ENCODE assay signal across 8 cellular contexts in the genomic region with DNA sequence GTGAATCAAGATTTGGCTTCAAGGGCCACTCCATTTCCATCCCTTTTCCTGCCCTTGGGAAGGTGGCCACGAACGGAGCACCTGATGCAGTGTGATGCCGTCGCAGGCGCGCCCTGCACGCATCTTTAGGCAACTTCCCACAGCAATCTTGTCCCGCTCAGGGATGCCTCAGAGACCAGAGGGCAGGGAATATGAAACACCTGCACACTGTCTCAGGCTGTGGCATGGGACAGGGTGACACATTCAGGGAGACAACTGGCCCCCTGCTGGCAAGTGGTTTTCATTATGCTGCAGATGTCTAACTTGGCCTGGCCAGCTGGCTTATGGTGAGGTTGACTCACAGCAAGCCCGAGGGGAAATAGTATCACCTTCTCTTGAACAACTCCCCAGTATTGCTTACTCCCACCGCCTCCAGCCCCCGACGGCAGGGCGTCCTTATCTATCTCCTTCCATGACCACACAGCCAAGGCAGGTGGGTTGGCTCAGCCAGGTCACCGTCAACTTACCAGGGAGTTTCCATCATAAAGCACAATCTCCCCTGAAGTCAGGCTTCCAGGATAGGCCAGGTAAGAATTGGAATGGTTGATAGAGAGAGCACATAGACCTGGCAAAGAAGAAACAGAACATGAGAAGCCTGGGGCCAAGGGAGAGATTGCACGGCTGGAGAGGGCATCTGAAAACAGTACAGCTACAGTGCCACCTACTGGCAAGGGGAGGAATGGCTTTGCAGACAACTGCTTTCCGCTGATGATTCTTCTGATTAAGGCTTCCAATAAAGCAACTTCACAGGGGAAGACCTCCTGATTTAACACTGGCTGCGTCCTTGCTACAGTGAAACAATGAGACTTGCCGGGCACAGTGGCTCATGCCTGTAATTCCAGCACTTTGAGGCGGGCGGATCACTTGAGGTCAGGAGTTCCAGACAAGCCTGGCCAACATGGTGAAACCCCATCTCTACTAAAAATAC. TPM values are rescaled to one million over a fixed set of nuclear protein-coding genes. Genes with fewer than 3 reads are reported as not detected.
DNase-seq lines count a peak whose midpoint lies in the region; ATAC-seq and TF ChIP-seq lines count a peak whose summit lies in the region.

No MANE protein-coding gene starts in this region.

- no peaks in the 10 kb centered on the region for H3K9me2 ChIP-seq in GM23248 (ENCODE audit: insufficient read depth)

- CTCF ChIA-PET in T-cell (lab: Charles Lee), result interaction anchor here (0.5 to 3.8 kb wide), 13 partner anchors 20 to 327 kb away, joined by 3 to 22 read pairs (median 5); a partner anchor contains a TSS

- H3K4me3 Mint-ChIP-seq in T-cell, result peak overlapping the region; percentile 22 to 65 (median 34)

- peaks cover 23% of the 10 kb centered on the region; the same call in 1 of the 2 replicates for H3F3A ChIP-seq in GM23248 (ENCODE audit: insufficient read depth)

- H4K20me1 ChIP-seq in GM23248 (ENCODE audit: insufficient read depth), result no peaks in the 10 kb centered on the region

- H3K36me3 ChIP-seq in GM23248 (ENCODE audit: low read depth) (peaks cover 41% of the 10 kb centered on the region), adipocyte (ENCODE audit: control insufficient read depth, insufficient read depth, low read length, severe bottlenecking) (peaks cover 84% of the 10 kb centered on the region), left ventricle myocardium inferior (peaks cover 73% of the 10 kb centered on the region), sigmoid colon (peaks cover 14 to 68% (median 48%) of the 10 kb centered on the region in 4 donors)

- peak; percentile 79 for DNase-seq in COLO829 (ENCODE audit: low spot score)
- DNase-seq in GM23248, result peak; percentile 92
- peak; percentile 75 for DNase-seq in NCI-H146 treated with DMSO at 0.1 percent for 48 hours (lab: John Stamatoyannopoulos, UW; ENCODE audit: unreplicated experiment)
- DNase-seq in T-cell, result peak; percentile 56 to 87 (median 80)
- peak; percentile 91 for DNase-seq in adipocyte (ENCODE audit: low read depth)
- peak; percentile 66 for DNase-seq in left ventricle myocardium inferior
- peak; percentile 84 for DNase-seq in sigmoid colon

- H3K27me3 ChIP-seq in GM23248 (replicated peaks; ENCODE audit: insufficient read depth) (no peaks in the 10 kb centered on the region), adipocyte (replicated peaks; ENCODE audit: control insufficient read depth, insufficient read depth, low read length) (no peaks in the 10 kb centered on the region), left ventricle myocardium inferior (ENCODE audit: low read depth) (no peaks in the 10 kb centered on the region), sigmoid colon (no peaks in the 10 kb centered on the region)

- peak overlapping the region; percentile 80 for H3K27ac ChIP-seq in GM23248
- H3K27ac ChIP-seq in left ventricle myocardium inferior (replicated peaks), result peak overlapping the region; percentile 82
- no peak overlapping the region for H3K27ac ChIP-seq in sigmoid colon

- H3K9me3 ChIP-seq in GM23248 (ENCODE audit: low read depth) (no peaks in the 10 kb centered on the region), adipocyte (ENCODE audit: control insufficient read depth, low read length) (no peaks in the 10 kb centered on the region), left ventricle myocardium inferior (replicated peaks) (no peaks in the 10 kb centered on the region), sigmoid colon (no peaks in the 10 kb centered on the region)

- ATAC-seq in T-cell (replicated peaks in 1 of 4) (peak; percentile 69 to 76 (median 72)), HG03039 (IDR thresholded peaks at IDR 0.05; ENCODE audit: unreplicated experiment) (no peak)

- POLR2A ChIA-PET in T-cell (lab: Charles Lee), result no interaction called here

- peaks cover 14% of the 10 kb centered on the region for H3K36me3 Mint-ChIP-seq in T-cell

- in situ Hi-C loops in GM23248 (cut with MboI), result no loop called here

- H3K27ac Mint-ChIP-seq in T-cell, result peak overlapping the region; percentile 80 to 97

- intact Hi-C loops in left ventricle myocardium inferior (cut with micrococcal nuclease) (loop anchor here (10.0 kb wide), 1 partner anchor 171 kb away; no protein-coding TSS in a partner anchor), sigmoid colon (cut with DNase I) (loop anchor here (2.0 kb wide), 1 partner anchor 173 kb away; no protein-coding TSS in a partner anchor)

- H3K27me3 Mint-ChIP-seq in T-cell, result no peaks in the 10 kb centered on the region

- TF ChIP-seq CTCF in left ventricle myocardium inferior (IDR thresholded peaks at IDR 0.05; ENCODE audit: borderline replicate concordance), result peak; percentile 93
- TF ChIP-seq CTCF in sigmoid colon (IDR thresholded peaks at IDR 0.05), result peak; percentile 71 to 88 (median 84)

- H3K4me1 Mint-ChIP-seq in T-cell, result peaks cover 52 to 58% (median 56%) of the 10 kb centered on the region in 3 donors

- no peaks in the 10 kb centered on the region for H3K79me2 ChIP-seq in GM23248 (ENCODE audit: insufficient read depth)

- H3K4me3 ChIP-seq in GM23248 (no peak overlapping the region), adipocyte (ENCODE audit: low read length) (no peak overlapping the region), left ventricle myocardium inferior (no peak overlapping the region), sigmoid colon (no peak overlapping the region)

- H2AFZ ChIP-seq in GM23248, result no peak overlapping the region

- H3K4me1 ChIP-seq in GM23248 (ENCODE audit: insufficient read depth) (peaks cover 13% of the 10 kb centered on the region), adipocyte (ENCODE audit: control insufficient read depth, insufficient read depth, low read length) (peaks cover 23% of the 10 kb centered on the region), left ventricle myocardium inferior (peaks cover 85% of the 10 kb centered on the region), sigmoid colon (peaks cover 0 to 27% (median 5%) of the 10 kb centered on the region in 4 donors)

- TF ChIP-seq EP300 in sigmoid colon (IDR thresholded peaks at IDR 0.05), result no peak

- TF ChIP-seq POLR2A in sigmoid colon (IDR thresholded peaks at IDR 0.05), result no peak

- peak overlapping the region; percentile 64 for H3K9ac ChIP-seq in GM23248
- H3K9ac ChIP-seq in adipocyte (ENCODE audit: low read length), result peak overlapping the region; percentile 0

- no peak overlapping the region for H3K4me2 ChIP-seq in GM23248 (ENCODE audit: unreplicated experiment)

- 38 to 44% methylated on average over 20 of the region's 20 CpGs for WGBS in GM23248 (ENCODE audit: low coverage in 1 of 2, low lambda C conversion rate in 2 of 2, missing lambda C conversion rate in 2 of 2), 2 experiments
- WGBS in sigmoid colon, 2 donors, result 69 to 70% methylated on average over 20 of the region's 20 CpGs

- H3K9me3 Mint-ChIP-seq in T-cell, result no peaks in the 10 kb centered on the region

RNA-seq across cellular contexts. Expression of a gene that starts 21.1 kb away (rescaled TPM):
- total RNA-seq in GM23248 (2014; rRNA removed; shearing (Covaris generic)), result 82.0 and 91.4 TPM in 2 replicates
- polyA plus RNA-seq in GM23248 (2016; fragmentation: Nextera tagmentation; extraction: Ambion mirVana), result 99.1 and 100 TPM in 2 replicates
- 10 to 100 TPM in 2 of 5 donors, 1 to 10 TPM in 3; 5.4 to 11.8 (median 9.7) TPM for total RNA-seq in T-cell
- 89.9 TPM for total RNA-seq in left ventricle myocardium inferior
- 10 to 100 TPM; 18.9 to 28.5 (median 22.3) TPM for total RNA-seq in sigmoid colon
- 10 to 100 TPM; 63.2 to 78.8 (median 78.1) TPM for polyA plus RNA-seq in sigmoid colon

Comparison
In these comparisons a context has a peak if more than half of its experiments do, and no peak if none do; other contexts are left out.
1. H3K27ac ChIP-seq: peak in GM23248 (single experiment) and left ventricle myocardium inferior (single experiment); none in sigmoid colon (0 of 4).
2. Peak in every context shown above with its lines, with median percentiles within 50 percentile points of each other: DNase-seq.